21 cellular contexts compared by ENCODE assay signal in genomic region chr7:157755741-157756140, GRCh38.
"Had no signal": no experiment of that assay in that cellular context is flagged by ENCODE, and none has a peak within 500 bp of the region (broad histone marks: within the 10 kb centered on the region; RNA-seq: fewer than 3 reads in every experiment).

No MANE protein-coding gene starts in this region.

- H3K27ac Mint-ChIP-seq: immature natural killer cell, mesothelial cell of epicardium had no signal

- H3K4me1 Mint-ChIP-seq: immature natural killer cell, mesothelial cell of epicardium had no signal

- H3K4me2 ChIP-seq: hepatocyte had no signal

- H3K4me3 Mint-ChIP-seq: immature natural killer cell, mesothelial cell of epicardium, naive B cell had no signal

- H3K4me3 ChIP-seq: coronary artery, dorsolateral prefrontal cortex, esophagus muscularis mucosa, gastroesophageal sphincter, heart left ventricle, hepatocyte, left lung, lower lobe of right lung, mucosa of descending colon had no signal

- H2AFZ ChIP-seq: hepatocyte had no signal

- H3K36me3 ChIP-seq: esophagus muscularis mucosa, gastroesophageal sphincter, heart left ventricle, left lung, lower lobe of right lung had no signal

- H3K9me3 Mint-ChIP-seq: mesothelial cell of epicardium had no signal

- DNase-seq: dermis blood vessel endothelial cell; dorsolateral prefrontal cortex; effector CD4-positive, alpha-beta T cell; effector memory CD4-positive, alpha-beta T cell; foreskin keratinocyte; heart left ventricle; hypothalamus; immature natural killer cell; islet precursor cell; left cardiac atrium; left lung; left ventricle myocardium superior; lower lobe of right lung; mesenchymal stem cell; mucosa of descending colon; naive B cell had no signal

- H3K27me3 ChIP-seq: dorsolateral prefrontal cortex, esophagus muscularis mucosa, foreskin keratinocyte, hepatocyte, left lung had no signal

- H3K27ac ChIP-seq: coronary artery, dorsolateral prefrontal cortex, esophagus muscularis mucosa, foreskin keratinocyte, gastroesophageal sphincter, heart left ventricle, hepatocyte, left lung, lower lobe of right lung had no signal

- H3K36me3 Mint-ChIP-seq: immature natural killer cell, mesothelial cell of epicardium, naive B cell had no signal

- H3K9me3 ChIP-seq: esophagus muscularis mucosa, gastroesophageal sphincter, heart left ventricle, left lung, lower lobe of right lung, mucosa of descending colon had no signal

- H3K79me2 ChIP-seq: hepatocyte had no signal

- H3K4me1 ChIP-seq: esophagus muscularis mucosa, foreskin keratinocyte, gastroesophageal sphincter, heart left ventricle, left lung, lower lobe of right lung had no signal
